Comparison of ENCODE assay signal across 12 cellular contexts in genomic region chr6:33694977-33695376, GRCh38. TPM values are rescaled to one million over a fixed set of nuclear protein-coding genes. Genes with fewer than 3 reads are reported as not detected.
DNase-seq lines count a peak whose midpoint lies in the region; ATAC-seq and TF ChIP-seq lines count a peak whose summit lies in the region.
"Had no signal": no experiment of that assay in that cellular context is flagged by ENCODE, and none has a peak within 500 bp of the region (broad histone marks: within the 10 kb centered on the region; RNA-seq: fewer than 3 reads in every experiment).

No MANE protein-coding gene starts in this region.

- ATAC-seq in stimulated activated naive CD8-positive, alpha-beta T cell treated with anti-CD3 and anti-CD28 coated beads, Interleukin-15, Interleukin-2, amounts not matched to agents 100 U/mL and 50 U/mL, for 24 hours: no peak
- ATAC-seq in HG03460 (IDR thresholded peaks at IDR 0.05; ENCODE audit: unreplicated experiment) (no peak), HG03045 (IDR thresholded peaks at IDR 0.05; ENCODE audit: unreplicated experiment) (no peak)

- H3K4me3 Mint-ChIP-seq in stimulated activated naive CD8-positive, alpha-beta T cell treated with anti-CD3 and anti-CD28 coated beads, Interleukin-15, Interleukin-2, amounts not matched to agents 100 ng/mL and 50 ng/mL, for 24 hours: peak overlapping the region; percentile 61
- H3K4me3 Mint-ChIP-seq in brain: no peak overlapping the region

- no peaks in the 10 kb centered on the region for H3K27me3 Mint-ChIP-seq in stimulated activated naive CD8-positive, alpha-beta T cell treated with anti-CD3 and anti-CD28 coated beads, Interleukin-15, Interleukin-2, amounts not matched to agents 100 ng/mL and 50 ng/mL, for 24 hours
- no peaks in the 10 kb centered on the region for H3K27me3 Mint-ChIP-seq in brain

- DNase-seq in stimulated activated naive CD8-positive, alpha-beta T cell treated with anti-CD3 and anti-CD28 coated beads, Interleukin-15, Interleukin-2, amounts not matched to agents 100 U/mL and 50 U/mL, for 24 hours: no peak
- no peak for DNase-seq in putamen (ENCODE audit: low spot score)
- DNase-seq in hypothalamus (lab: John Stamatoyannopoulos, UW): no peak
- DNase-seq: mesendoderm had no signal

- peak overlapping the region; percentile 87 for H3K27ac Mint-ChIP-seq in stimulated activated naive CD8-positive, alpha-beta T cell treated with anti-CD3 and anti-CD28 coated beads, Interleukin-15, Interleukin-2, amounts not matched to agents 100 ng/mL and 50 ng/mL, for 24 hours
- peak overlapping the region; percentile 72 to 94 (median 93) for H3K27ac Mint-ChIP-seq in brain

- H3K4me3 ChIP-seq in mesodermal cell (ENCODE audit: extremely low read depth, insufficient read depth, low read length, poor library complexity, severe bottlenecking): no peak overlapping the region
- H3K4me3 ChIP-seq: ascending aorta, thoracic aorta had no signal

- peaks cover 28% of the 10 kb centered on the region for H3K4me1 ChIP-seq in mesodermal cell (ENCODE audit: control insufficient read depth, insufficient read depth, low read length, poor library complexity, severe bottlenecking)
- H3K4me1 ChIP-seq: ascending aorta had no signal

- peaks cover 73% of the 10 kb centered on the region for H3K36me3 Mint-ChIP-seq in stimulated activated naive CD8-positive, alpha-beta T cell treated with anti-CD3 and anti-CD28 coated beads, Interleukin-15, Interleukin-2, amounts not matched to agents 100 ng/mL and 50 ng/mL, for 24 hours (ENCODE audit: low read depth)
- H3K36me3 Mint-ChIP-seq in brain: peaks cover 12% of the 10 kb centered on the region

- H3K27ac ChIP-seq in mesodermal cell (ENCODE audit: low read depth, low read length, severe bottlenecking): peak overlapping the region; percentile 1
- H3K27ac ChIP-seq: KMS-11, thoracic aorta had no signal

- no peaks in the 10 kb centered on the region for H3K9me3 Mint-ChIP-seq in stimulated activated naive CD8-positive, alpha-beta T cell treated with anti-CD3 and anti-CD28 coated beads, Interleukin-15, Interleukin-2, amounts not matched to agents 100 ng/mL and 50 ng/mL, for 24 hours
- no peaks in the 10 kb centered on the region for H3K9me3 Mint-ChIP-seq in brain

- H3K4me1 Mint-ChIP-seq in stimulated activated naive CD8-positive, alpha-beta T cell treated with anti-CD3 and anti-CD28 coated beads, Interleukin-15, Interleukin-2, amounts not matched to agents 100 ng/mL and 50 ng/mL, for 24 hours (ENCODE audit: low read depth): peaks cover 82% of the 10 kb centered on the region
- H3K4me1 Mint-ChIP-seq in brain: peaks cover 78% of the 10 kb centered on the region

- WGBS in mesodermal cell (ENCODE audit: insufficient coverage in 2 of 2), 2 experiments: 77 to 97% methylated on average over 4 of the region's 5 CpGs

- no peaks in the 10 kb centered on the region for H3K9me3 ChIP-seq in mesodermal cell (ENCODE audit: control insufficient read depth, low read length)
- H3K9me3 ChIP-seq: ascending aorta, thoracic aorta had no signal

- no peak for TF ChIP-seq CTCF in brain (conservative IDR thresholded peaks at IDR 0.05)

- peaks cover 46% of the 10 kb centered on the region for H3K36me3 ChIP-seq in mesodermal cell (ENCODE audit: control insufficient read depth, insufficient read depth, low read length)

RNA-seq across cellular contexts. Expression of gene UQCC2, which starts 16.5 kb away (rescaled TPM):
- 148 TPM for polyA plus RNA-seq in brain (ENCODE audit: insufficient read depth, low read depth, low replicate concordance)
- 118 TPM for polyA plus RNA-seq in mesodermal cell (2013, experiment 1 of 2)
- polyA plus RNA-seq in mesodermal cell (2013, experiment 2 of 2): 101 TPM

RNA-seq across cellular contexts. Expression of gene IP6K3, which starts 51.7 kb away (rescaled TPM):
- polyA plus RNA-seq in brain (ENCODE audit: insufficient read depth, low read depth, low replicate concordance): 6.4 TPM
- 6.5 TPM for polyA plus RNA-seq in mesodermal cell (2013, experiment 1 of 2)
- 6.4 TPM for polyA plus RNA-seq in mesodermal cell (2013, experiment 2 of 2)
